Comparison of ENCODE assay signal across 8 cellular contexts in the genomic region with DNA sequence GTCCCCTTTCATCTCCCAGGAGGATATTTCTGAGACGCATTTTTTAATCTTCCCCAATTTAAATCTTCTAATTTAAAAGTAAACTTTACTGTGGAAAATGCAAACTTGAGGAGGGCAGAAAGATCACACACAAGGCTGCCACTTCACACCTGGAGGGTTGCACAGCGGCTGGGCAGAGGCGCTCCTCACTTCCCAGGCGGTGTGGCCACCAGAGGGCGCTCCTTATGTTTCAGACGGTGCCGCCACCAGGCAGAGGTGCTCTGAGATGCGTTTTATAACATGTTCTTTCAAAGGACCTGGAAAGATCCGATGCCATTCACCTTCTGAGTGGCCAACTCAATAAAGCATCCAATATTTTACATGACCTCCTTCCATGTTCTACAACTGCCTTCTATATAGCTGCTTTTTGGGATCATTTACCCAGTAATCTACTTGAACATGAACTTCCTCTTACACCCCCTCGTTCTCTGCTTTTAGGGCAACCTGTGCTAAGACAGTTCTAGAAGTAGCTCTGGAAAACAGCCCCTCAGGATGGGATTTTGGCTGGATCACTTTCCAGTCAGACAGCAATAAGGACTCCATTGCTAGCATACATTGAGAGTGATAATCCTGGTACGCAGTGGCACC. TPM values are rescaled to one million over a fixed set of nuclear protein-coding genes. Genes with fewer than 3 reads are reported as not detected.
DNase-seq lines count a peak whose midpoint lies in the region; ATAC-seq, FAIRE-seq and TF ChIP-seq lines count a peak whose summit lies in the region.

No MANE protein-coding gene starts in this region.

- no peak for ATAC-seq in GM21390 (IDR thresholded peaks at IDR 0.05; ENCODE audit: unreplicated experiment)
- ATAC-seq in GM19467 (IDR thresholded peaks at IDR 0.05; ENCODE audit: unreplicated experiment), result no peak

- FAIRE-seq in bronchial epithelial cell (lab: Jason Lieb, UNC), result no peak

- H3K27me3 ChIP-seq in GM06990 (replicated peaks; ENCODE audit: control insufficient read depth, insufficient read depth, low read length) (no peaks in the 10 kb centered on the region), bronchial epithelial cell (ENCODE audit: control insufficient read depth, insufficient read depth, low read length) (no peaks in the 10 kb centered on the region)

- H3K4me3 ChIP-seq in GM06990 (replicated peaks; ENCODE audit: low read depth, low read length), result no peak overlapping the region
- no peak overlapping the region for H3K4me3 ChIP-seq in bronchial epithelial cell (ENCODE audit: low read depth, low read length)
- no peak overlapping the region for H3K4me3 ChIP-seq in retinal pigment epithelial cell (ENCODE audit: low read length)

- peak; percentile 12 for DNase-seq in GM06990 (ENCODE audit: extremely low read depth, insufficient read length)
- DNase-seq in NCI-H69 (lab: John Stamatoyannopoulos, UW), result peak; percentile 5
- no peak for DNase-seq in bronchial epithelial cell (ENCODE audit: low read depth)
- no peak for DNase-seq in retinal pigment epithelial cell (ENCODE audit: low read depth)
- DNase-seq in HuH-7.5 (ENCODE audit: low spot score), result no peak
- DNase-seq in NCI-H2196 (lab: John Stamatoyannopoulos, UW; ENCODE audit: unreplicated experiment), result no peak

- H3K36me3 ChIP-seq in GM06990 (ENCODE audit: control insufficient read depth, insufficient read depth, low read length) (no peaks in the 10 kb centered on the region), bronchial epithelial cell (ENCODE audit: control insufficient read depth, insufficient read depth, low read length) (no peaks in the 10 kb centered on the region)

- peak; percentile 49 for TF ChIP-seq CTCF in GM06990 (IDR thresholded peaks at IDR 0.05; ENCODE audit: insufficient read depth, low read length, poor library complexity, severe bottlenecking)
- peak; percentile 29 for TF ChIP-seq CTCF in bronchial epithelial cell (IDR thresholded peaks at IDR 0.05; ENCODE audit: insufficient read depth, low read length, severe bottlenecking)
- peak; percentile 45 for TF ChIP-seq CTCF in retinal pigment epithelial cell (conservative IDR thresholded peaks at IDR 0.05; ENCODE audit: low read depth, low read length)

RNA-seq across cellular contexts. Expression of a gene that starts 14.8 kb away (rescaled TPM):
- total RNA-seq in bronchial epithelial cell, result not detected in 2 replicates

Comparison
In these comparisons a context has a peak if more than half of its experiments do, and no peak if none do; other contexts are left out.
1. DNase-seq: peak in GM06990 (single experiment) and NCI-H69 (single experiment); none in bronchial epithelial cell (single experiment), retinal pigment epithelial cell (single experiment), HuH-7.5 (single experiment) and NCI-H2196 (single experiment).
2. Peak in every context shown above with its lines, with median percentiles within 50 percentile points of each other: CTCF ChIP-seq.